In the genomic region with DNA sequence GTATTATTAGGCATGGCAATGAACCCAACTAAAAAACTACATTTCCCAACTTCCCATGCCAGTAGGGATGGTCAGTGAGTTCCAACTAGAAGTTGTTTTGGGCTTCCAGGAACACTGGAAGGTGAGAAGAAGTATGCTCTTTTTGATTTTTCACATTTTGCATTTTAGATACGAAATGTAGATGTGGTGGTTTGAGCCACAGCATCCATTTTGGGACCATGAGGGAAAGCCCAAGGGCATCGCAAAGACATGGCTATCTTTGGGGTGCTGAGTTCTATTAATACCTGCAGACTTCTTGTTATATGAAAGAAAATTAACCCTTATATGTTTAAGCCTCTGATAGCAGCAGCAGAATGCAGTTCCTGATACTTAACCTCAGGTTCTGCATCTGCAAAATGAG, we compare ENCODE assay signal across 1 cellular context.
TF ChIP-seq lines count a peak whose summit lies in the region.

No MANE protein-coding gene starts in this region.

TF ChIP-seq in HEK293, 187 proteins besides CTCF, POLR2A, EP300 and RAD21 (continued from another document):
- TF ChIP-seq, protein P1, sequence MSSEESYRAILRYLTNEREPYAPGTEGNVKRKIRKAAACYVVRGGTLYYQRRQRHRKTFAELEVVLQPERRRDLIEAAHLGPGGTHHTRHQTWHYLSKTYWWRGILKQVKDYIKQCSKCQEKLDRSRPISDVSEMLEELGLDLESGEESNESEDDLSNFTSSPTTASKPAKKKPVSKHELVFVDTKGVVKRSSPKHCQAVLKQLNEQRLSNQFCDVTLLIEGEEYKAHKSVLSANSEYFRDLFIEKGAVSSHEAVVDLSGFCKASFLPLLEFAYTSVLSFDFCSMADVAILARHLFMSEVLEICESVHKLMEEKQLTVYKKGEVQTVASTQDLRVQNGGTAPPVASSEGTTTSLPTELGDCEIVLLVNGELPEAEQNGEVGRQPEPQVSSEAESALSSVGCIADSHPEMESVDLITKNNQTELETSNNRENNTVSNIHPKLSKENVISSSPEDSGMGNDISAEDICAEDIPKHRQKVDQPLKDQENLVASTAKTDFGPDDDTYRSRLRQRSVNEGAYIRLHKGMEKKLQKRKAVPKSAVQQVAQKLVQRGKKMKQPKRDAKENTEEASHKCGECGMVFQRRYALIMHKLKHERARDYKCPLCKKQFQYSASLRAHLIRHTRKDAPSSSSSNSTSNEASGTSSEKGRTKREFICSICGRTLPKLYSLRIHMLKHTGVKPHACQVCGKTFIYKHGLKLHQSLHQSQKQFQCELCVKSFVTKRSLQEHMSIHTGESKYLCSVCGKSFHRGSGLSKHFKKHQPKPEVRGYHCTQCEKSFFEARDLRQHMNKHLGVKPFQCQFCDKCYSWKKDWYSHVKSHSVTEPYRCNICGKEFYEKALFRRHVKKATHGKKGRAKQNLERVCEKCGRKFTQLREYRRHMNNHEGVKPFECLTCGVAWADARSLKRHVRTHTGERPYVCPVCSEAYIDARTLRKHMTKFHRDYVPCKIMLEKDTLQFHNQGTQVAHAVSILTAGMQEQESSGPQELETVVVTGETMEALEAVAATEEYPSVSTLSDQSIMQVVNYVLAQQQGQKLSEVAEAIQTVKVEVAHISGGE (tag by site-specific recombination; conservative IDR thresholded peaks at IDR 0.05; ENCODE audit: low read depth): no peak
- peak; percentile 65 for TF ChIP-seq SETDB1 (IDR thresholded peaks at IDR 0.05; ENCODE audit: insufficient read length, low read length)
